Comparison of ENCODE assay signal across 22 cellular contexts in genomic region chr5:115480245-115480644, GRCh38.
DNase-seq lines count a peak whose midpoint lies in the region; ATAC-seq lines count a peak whose summit lies in the region.
"Had no signal": no experiment of that assay in that cellular context is flagged by ENCODE, and none has a peak within 500 bp of the region (broad histone marks: within the 10 kb centered on the region; RNA-seq: fewer than 3 reads in every experiment).

No MANE protein-coding gene starts in this region.

- ATAC-seq in GM18909 (IDR thresholded peaks at IDR 0.05; ENCODE audit: poor library complexity, unreplicated experiment) (peak; percentile 67), HG02588 (IDR thresholded peaks at IDR 0.05; ENCODE audit: unreplicated experiment) (peak; percentile 47), HG03469 (IDR thresholded peaks at IDR 0.05; ENCODE audit: unreplicated experiment) (peak; percentile 70)
- ATAC-seq in stimulated activated naive B cell treated with anti-CD40 and anti-IgM and Interleukin-4, amounts not matched to agents 10 μg/mL and 1 μg/mL and 100 μg/mL, for 72 hours (replicated peaks): peak; percentile 51 to 62
- ATAC-seq: heart right ventricle had no signal

- H3K4me3 Mint-ChIP-seq in stimulated activated naive B cell treated with anti-CD40 and anti-IgM and Interleukin-4, amounts not matched to agents 10 μg/mL and 1 μg/mL and 100 μg/mL, for 72 hours: no peak overlapping the region
- H3K4me3 Mint-ChIP-seq: B cell; natural killer cell treated with Interleukin-12 subunit alpha and Interleukin-12 subunit beta and Interleukin-15 and Interleukin-18, amount 100 ng/mL, for 72 hours; T-helper 2 cell treated with Interferon-gamma antibody and Interleukin-4, amounts not matched to agents 5 μg/mL and 100 μg/mL, for 36 hours had no signal

- H3K27me3 Mint-ChIP-seq in stimulated activated naive B cell treated with anti-CD40 and anti-IgM and Interleukin-4, amounts not matched to agents 10 μg/mL and 1 μg/mL and 100 μg/mL, for 72 hours: peaks cover 28 to 50% of the 10 kb centered on the region in 2 donors

- peaks cover 0 to 3% of the 10 kb centered on the region in 2 donors for H3K9me3 Mint-ChIP-seq in stimulated activated naive B cell treated with anti-CD40 and anti-IgM and Interleukin-4, amounts not matched to agents 10 μg/mL and 1 μg/mL and 100 μg/mL, for 72 hours
- H3K9me3 Mint-ChIP-seq: T-helper 2 cell treated with Interferon-gamma antibody and Interleukin-4, amounts not matched to agents 5 μg/mL and 100 μg/mL, for 36 hours had no signal

- peaks cover 19 to 48% of the 10 kb centered on the region in 2 donors for H3K4me1 Mint-ChIP-seq in stimulated activated naive B cell treated with anti-CD40 and anti-IgM and Interleukin-4, amounts not matched to agents 10 μg/mL and 1 μg/mL and 100 μg/mL, for 72 hours

- H3K27ac Mint-ChIP-seq in stimulated activated naive B cell treated with anti-CD40 and anti-IgM and Interleukin-4, amounts not matched to agents 10 μg/mL and 1 μg/mL and 100 μg/mL, for 72 hours: no peak overlapping the region
- H3K27ac Mint-ChIP-seq: B cell; natural killer cell treated with Interleukin-12 subunit alpha and Interleukin-12 subunit beta and Interleukin-15 and Interleukin-18, amount 100 ng/mL, for 72 hours; T-helper 2 cell treated with Interferon-gamma antibody and Interleukin-4, amounts not matched to agents 5 μg/mL and 100 μg/mL, for 36 hours had no signal

- H3K36me3 Mint-ChIP-seq in stimulated activated naive B cell treated with anti-CD40 and anti-IgM and Interleukin-4, amounts not matched to agents 10 μg/mL and 1 μg/mL and 100 μg/mL, for 72 hours: no peaks in the 10 kb centered on the region
- H3K36me3 Mint-ChIP-seq: natural killer cell treated with Interleukin-12 subunit alpha and Interleukin-12 subunit beta and Interleukin-15 and Interleukin-18, amount 100 ng/mL, for 72 hours had no signal

- DNase-seq in stimulated activated naive B cell treated with anti-CD40 and anti-IgM and Interleukin-4, amounts not matched to agents 10 μg/mL and 1 μg/mL and 100 μg/mL, for 72 hours: no peak
- DNase-seq in NCI-H2171 treated with DMSO at 0.1 percent for 48 hours (lab: John Stamatoyannopoulos, UW) (no peak), HT-29 (ENCODE audit: low spot score) (no peak), SW 1271 (lab: John Stamatoyannopoulos, UW) (no peak)
- DNase-seq: activated CD4-positive, CD25-positive, alpha-beta regulatory T cell treated with anti-CD3 and anti-CD28 coated beads, Interleukin-2, amount 50 U/mL, for 72 hours; activated effector memory CD4-positive, alpha-beta T cell treated with anti-CD3 and anti-CD28 coated beads, Interleukin-2, amount 50 U/mL, for 16 hours; caudate nucleus; effector memory CD4-positive, alpha-beta T cell; GDM1; H7; heart right ventricle; KBM-7; NCI-H2081; NCI-H526 treated with DMSO at 0.1 percent for 48 hours; PC-3; thyroid gland had no signal
